ENCODE assay signal across 19 cellular contexts in genomic region chr14:104140463-104141331, GRCh38. TPM values are rescaled to one million over a fixed set of nuclear protein-coding genes. Genes with fewer than 3 reads are reported as not detected.
DNase-seq lines count a peak whose midpoint lies in the region; ATAC-seq, FAIRE-seq and TF ChIP-seq lines count a peak whose summit lies in the region.
"Had no signal": no experiment of that assay in that cellular context is flagged by ENCODE, and none has a peak within 500 bp of the region (broad histone marks: within the 10 kb centered on the region; RNA-seq: fewer than 3 reads in every experiment).

No MANE protein-coding gene starts in this region.

- TF ChIP-seq CTCF in osteocyte (IDR thresholded peaks at IDR 0.05): no peak
- TF ChIP-seq CTCF in GM10266 (IDR thresholded peaks at IDR 0.05; ENCODE audit: control insufficient read depth, insufficient read depth, low read depth, missing control alignments): no peak

- no peaks in the 10 kb centered on the region for H3K9me3 ChIP-seq in HUES64 (ENCODE audit: insufficient read depth, low read depth, low read length)
- H3K9me3 ChIP-seq in right cardiac atrium (ENCODE audit: control insufficient read depth, low read length): no peaks in the 10 kb centered on the region
- H3K9me3 ChIP-seq: gastrocnemius medialis had no signal

- peak; percentile 12 for DNase-seq in activated CD8-positive, alpha-beta memory T cell treated with anti-CD3 and anti-CD28 coated beads, Interleukin-2, amount 50 U/mL, for 4 hours
- no peak for DNase-seq in activated CD8-positive, alpha-beta memory T cell treated with anti-CD3 and anti-CD28 coated beads for 24 hours
- DNase-seq in right cardiac atrium: peak; percentile 8 to 50 (median 19)
- DNase-seq in osteocyte (ENCODE audit: extremely low spot score, unreplicated experiment): no peak
- no peak for DNase-seq in urothelium cell line (ENCODE audit: low spot score)
- no peak for DNase-seq in GM10266 (ENCODE audit: extremely low spot score)
- DNase-seq: activated CD4-positive, alpha-beta T cell treated with anti-CD3 and anti-CD28 coated beads, Interleukin-2, amount 50 U/mL, for 4 hours; gastrocnemius medialis; KG1; NCI-H510A; PC-9; small intestine had no signal

- H3K27me3 Mint-ChIP-seq in osteocyte (ENCODE audit: unreplicated experiment): peaks cover 8% of the 10 kb centered on the region

- no peaks in the 10 kb centered on the region for H3K36me3 Mint-ChIP-seq in osteocyte (ENCODE audit: unreplicated experiment)
- H3K36me3 Mint-ChIP-seq: CD8-positive, alpha-beta memory T cell; naive thymus-derived CD8-positive, alpha-beta T cell had no signal

- intact Hi-C loops in right cardiac atrium (cut with DNase I): loop anchor here in 1 of 4 donors (5.0 kb wide), 1 partner anchor 412 kb away; no protein-coding TSS in a partner anchor

- peak overlapping the region; percentile 69 for H3K4me3 ChIP-seq in HUES64 (ENCODE audit: low read length)
- H3K4me3 ChIP-seq in right cardiac atrium (ENCODE audit: low read length): no peak overlapping the region
- H3K4me3 ChIP-seq: PC-9 had no signal

- 85% methylated on average over 12 of the region's 12 CpGs for WGBS in HUES64
- 83% methylated on average over 12 of the region's 12 CpGs for WGBS in right cardiac atrium

- H3K4me1 Mint-ChIP-seq in osteocyte (ENCODE audit: unreplicated experiment): peaks cover 15% of the 10 kb centered on the region

- peaks cover 26% of the 10 kb centered on the region for H3K27me3 ChIP-seq in HUES64 (ENCODE audit: insufficient read depth, low read length)
- H3K27me3 ChIP-seq in right cardiac atrium (ENCODE audit: control insufficient read depth, insufficient read depth): no peaks in the 10 kb centered on the region

- H3K9me3 Mint-ChIP-seq in osteocyte (ENCODE audit: unreplicated experiment): no peaks in the 10 kb centered on the region
- H3K9me3 Mint-ChIP-seq: CD8-positive, alpha-beta memory T cell; naive thymus-derived CD8-positive, alpha-beta T cell had no signal

- H3K4me3 Mint-ChIP-seq in osteocyte (ENCODE audit: unreplicated experiment): peak overlapping the region; percentile 47

- no peak for FAIRE-seq in urothelium cell line (lab: Jason Lieb, UNC)
- FAIRE-seq: A204.1, small intestine had no signal

- H3K36me3 ChIP-seq in HUES64 (ENCODE audit: insufficient read depth, low read length): 0 out of 2 replicates have a peak, but pooled peaks cover 10% of the 10 kb centered on the region
- H3K36me3 ChIP-seq: cardiac muscle cell, gastrocnemius medialis had no signal

- peaks cover 6% of the 10 kb centered on the region for H3K4me1 ChIP-seq in HUES64 (ENCODE audit: insufficient read depth, low read length)
- no peaks in the 10 kb centered on the region for H3K4me1 ChIP-seq in right cardiac atrium (ENCODE audit: control insufficient read depth, insufficient read depth, low read length)

- H3K9ac ChIP-seq in HUES64 (ENCODE audit: low read depth, low read length): no peak overlapping the region; the same call in 1 of the 2 replicates

- ATAC-seq in right cardiac atrium (no peak), HG03135 (IDR thresholded peaks at IDR 0.05; ENCODE audit: unreplicated experiment) (no peak)
- ATAC-seq: gastrocnemius medialis; naive thymus-derived CD8-positive, alpha-beta T cell had no signal

- H3K27ac ChIP-seq in HUES64 (ENCODE audit: low read depth, low read length): no peak overlapping the region
- no peak overlapping the region for H3K27ac ChIP-seq in right cardiac atrium (ENCODE audit: low read length)
- H3K27ac ChIP-seq: cardiac muscle cell, PC-9 had no signal

- no peak overlapping the region for H3K27ac Mint-ChIP-seq in osteocyte (ENCODE audit: unreplicated experiment)
- H3K27ac Mint-ChIP-seq: naive thymus-derived CD8-positive, alpha-beta T cell had no signal

RNA-seq across cellular contexts. Expression of gene KIF26A, which starts 2.3 kb away (rescaled TPM):
- 27.0 TPM for polyA plus RNA-seq in HUES64 (2013, experiment 1 of 2)
- 21.0 TPM for polyA plus RNA-seq in HUES64 (2013, experiment 2 of 2)
- total RNA-seq in right cardiac atrium (10 to 100 TPM in 2 of 4 donors, 1 to 10 TPM in 2; 7.9 to 10.6 (median 9.9) TPM), osteocyte (4.5 and 4.6 TPM in 2 replicates)
- polyA plus RNA-seq in right cardiac atrium: 7.1 TPM
- polyA plus RNA-seq: CD8-positive, alpha-beta memory T cell; naive thymus-derived CD8-positive, alpha-beta T cell had no signal

RNA-seq across cellular contexts. Expression of gene ASPG, which starts 55.2 kb away (rescaled TPM):
- 0.55 TPM for polyA plus RNA-seq in HUES64 (2013, experiment 1 of 2)
- polyA plus RNA-seq in HUES64 (2013, experiment 2 of 2): 0.32 TPM
- total RNA-seq in right cardiac atrium: 100 to 1,000 TPM; 169 to 307 (median 208) TPM
- 99.1 TPM for polyA plus RNA-seq in right cardiac atrium
- not detected in 2 replicates for total RNA-seq in osteocyte
- total RNA-seq: CD8-positive, alpha-beta memory T cell; G401; naive thymus-derived CD8-positive, alpha-beta T cell; PC-9 had no signal
- polyA plus RNA-seq: CD8-positive, alpha-beta memory T cell; naive thymus-derived CD8-positive, alpha-beta T cell had no signal

Comparison
In these comparisons a context has a peak if more than half of its experiments do, and no peak if none do; other contexts are left out.
1. DNase-seq: peak in activated CD8-positive, alpha-beta memory T cell treated with anti-CD3 and anti-CD28 coated beads, Interleukin-2, amount 50 U/mL, for 4 hours (single experiment) and right cardiac atrium (3 of 3); none in activated CD8-positive, alpha-beta memory T cell treated with anti-CD3 and anti-CD28 coated beads for 24 hours (single experiment), osteocyte (single experiment), urothelium cell line (single experiment) and GM10266 (single experiment).
2. RNA of gene ASPG, which starts 55.2 kb away (total RNA-seq): 169 to 307 TPM in right cardiac atrium; not detected in osteocyte; every median in the first group is over 100 times any median in the second.